In genomic region chr3:177424541-177424940, GRCh38 we compare ENCODE assay signal across 15 cellular contexts.
A peak's percentile ranks its signal among the peaks of the same experiment; 100 is the strongest.
DNase-seq lines count a peak whose midpoint lies in the region.
"Had no signal": no experiment of that assay in that cellular context is flagged by ENCODE, and none has a peak within 500 bp of the region (broad histone marks: within the 10 kb centered on the region; RNA-seq: fewer than 3 reads in every experiment).

No MANE protein-coding gene starts in this region.

- DNase-seq in DMS53 (lab: John Stamatoyannopoulos, UW), result peak; percentile 47
- DNase-seq in DMS53 treated with DMSO at 0.1 percent for 48 hours (lab: John Stamatoyannopoulos, UW; ENCODE audit: unreplicated experiment), result no peak
- DNase-seq in RPMI8226, result peak; percentile 31
- DNase-seq in lung microvascular endothelial cell (ENCODE audit: low read depth in 2 of 2), result peak; percentile 35 to 62
- DNase-seq in HuH-7 (ENCODE audit: low spot score), result no peak
- no peak for DNase-seq in SHP77 treated with DMSO at 0.1 percent for 48 hours (lab: John Stamatoyannopoulos, UW)
- no peak for DNase-seq in epidermal melanocyte (ENCODE audit: insufficient read length, low spot score)
- DNase-seq in OCI-M2 (lab: John Stamatoyannopoulos, UW; ENCODE audit: unreplicated experiment), result no peak
- DNase-seq: 8988T; BE2C; NCI-H1105 treated with DMSO at 0.1 percent for 48 hours; NCI-H187; NCI-H69; NK-92 treated with Interleukin-12 subunit alpha and Interleukin-12 subunit beta, amount 100 ng/mL, for 24 hours; PC-9 had no signal

Comparison
In these comparisons a context has a peak if more than half of its experiments do, and no peak if none do; other contexts are left out.
1. DNase-seq: peak in DMS53 (single experiment), RPMI8226 (single experiment) and lung microvascular endothelial cell (2 of 2); none in DMS53 treated with DMSO at 0.1 percent for 48 hours (single experiment), HuH-7 (single experiment), SHP77 treated with DMSO at 0.1 percent for 48 hours (single experiment), epidermal melanocyte (single experiment) and OCI-M2 (single experiment).